Comparison of ENCODE assay signal across 8 cellular contexts in genomic region chr3:122794779-122795673, GRCh38. TPM values are rescaled to one million over a fixed set of nuclear protein-coding genes. Genes with fewer than 3 reads are reported as not detected.
DNase-seq lines count a peak whose midpoint lies in the region; ATAC-seq and TF ChIP-seq lines count a peak whose summit lies in the region.

TSS of gene SLC49A4 (plus strand) at chr3:122795069. CDS start at chr3:122795193, 124 bp downstream.

- H3K36me3 ChIP-seq in CD4-positive, alpha-beta memory T cell (ENCODE audit: insufficient read depth, low read length): no peaks in the 10 kb centered on the region

- H3K4me3 Mint-ChIP-seq in CD4-positive, alpha-beta memory T cell: peak within 1 kb of the TSS; percentile 78 to 97 (median 94)
- H3K4me3 Mint-ChIP-seq in nephron progenitor cell: peak within 1 kb of the TSS; percentile 80

- no peaks in the 10 kb centered on the region for H3K27me3 ChIP-seq in CD4-positive, alpha-beta memory T cell (ENCODE audit: insufficient read depth, low read length)

- no peaks in the 10 kb centered on the region for H3K9me3 Mint-ChIP-seq in CD4-positive, alpha-beta memory T cell
- peaks cover 4% of the 10 kb centered on the region for H3K9me3 Mint-ChIP-seq in nephron progenitor cell

- CTCF ChIA-PET in CD4-positive, alpha-beta memory T cell (lab: Charles Lee; ENCODE audit: partially characterized antibody): interaction anchor here (1.6 kb wide), 2 partner anchors 11 to 148 kb away, joined by 3 read pairs; no protein-coding TSS in a partner anchor

- H3K9me3 ChIP-seq in CD4-positive, alpha-beta memory T cell (ENCODE audit: control insufficient read depth in 1 of 2, low read length in 2 of 2): no peaks in the 10 kb centered on the region

- peak within 1 kb of the TSS; percentile 62 to 98 (median 96) for H3K27ac Mint-ChIP-seq in CD4-positive, alpha-beta memory T cell
- H3K27ac Mint-ChIP-seq in nephron progenitor cell: peak within 1 kb of the TSS; percentile 99

- TF ChIP-seq CTCF in nephron progenitor cell (IDR thresholded peaks at IDR 0.05): no peak

- H3K4me3 ChIP-seq in CD4-positive, alpha-beta memory T cell (ENCODE audit: low read length in 2 of 2): peak within 1 kb of the TSS; percentile 78 to 83

- peaks cover 0 to 6% of the 10 kb centered on the region in 2 donors for H3K36me3 Mint-ChIP-seq in CD4-positive, alpha-beta memory T cell
- H3K36me3 Mint-ChIP-seq in nephron progenitor cell (ENCODE audit: low read depth): peaks cover 10% of the 10 kb centered on the region

- peaks cover 22 to 29% (median 24%) of the 10 kb centered on the region in 4 donors for H3K4me1 Mint-ChIP-seq in CD4-positive, alpha-beta memory T cell
- peaks cover 28% of the 10 kb centered on the region for H3K4me1 Mint-ChIP-seq in nephron progenitor cell

- H3K4me1 ChIP-seq in CD4-positive, alpha-beta memory T cell (ENCODE audit: insufficient read depth, low read length): peaks cover 48% of the 10 kb centered on the region

- no peaks in the 10 kb centered on the region for H3K27me3 Mint-ChIP-seq in CD4-positive, alpha-beta memory T cell
- no peaks in the 10 kb centered on the region for H3K27me3 Mint-ChIP-seq in nephron progenitor cell (ENCODE audit: low read depth, poor library complexity)

- peak; percentile 61 for ATAC-seq in GM21447 (IDR thresholded peaks at IDR 0.05; ENCODE audit: unreplicated experiment)

- POLR2A ChIA-PET in CD4-positive, alpha-beta memory T cell (lab: Charles Lee; ENCODE audit: partially characterized antibody): interaction anchor here (1.2 to 1.8 kb wide), 5 partner anchors 11 to 410 kb away, joined by 3 to 10 read pairs (median 8); partner anchors contain the start of genes DTX3L, FAM162A, KPNA1 and PARP9

- intact Hi-C loops in CD4-positive, alpha-beta memory T cell (cut with micrococcal nuclease): loop anchor here (1.0 to 10.0 kb wide), 4 partner anchors 378 to 1250 kb away; partner anchors contain the start of genes EAF2, FAM162A, IQCB1 and POLQ

- H3K27ac ChIP-seq in CD4-positive, alpha-beta memory T cell (ENCODE audit: low read depth, low read length): peak within 1 kb of the TSS; percentile 74

- DNase-seq in CD4-positive, alpha-beta memory T cell: peak; percentile 62 to 77 (median 68)
- peak; percentile 90 for DNase-seq in HuH-7.5 (ENCODE audit: low spot score)
- DNase-seq in activated T-cell treated with anti-CD3 and anti-CD28 coated beads for 4 hours: peak; percentile 44
- DNase-seq in fibroblast of gingiva (ENCODE audit: low read depth): peak; percentile 66
- DNase-seq in nephron progenitor cell: peak; percentile 89
- DNase-seq in stromal cell of bone marrow (ENCODE audit: low read depth): peak; percentile 54
- DNase-seq in hypothalamus (lab: John Stamatoyannopoulos, UW): no peak

RNA-seq across cellular contexts. Expression of gene SLC49A4, which starts in this region (rescaled TPM):
- 1 to 10 TPM; 7.1 to 7.6 TPM for total RNA-seq in CD4-positive, alpha-beta memory T cell
- 1 to 10 TPM; 1.9 to 2.3 TPM for polyA plus RNA-seq in CD4-positive, alpha-beta memory T cell

Comparison
In these comparisons a context has a peak if more than half of its experiments do, and no peak if none do; other contexts are left out.
1. DNase-seq: peak in CD4-positive, alpha-beta memory T cell (5 of 5), HuH-7.5 (single experiment), activated T-cell treated with anti-CD3 and anti-CD28 coated beads for 4 hours (single experiment), fibroblast of gingiva (single experiment), nephron progenitor cell (single experiment) and stromal cell of bone marrow (single experiment); none in hypothalamus (0 of 51).